In the genomic region with DNA sequence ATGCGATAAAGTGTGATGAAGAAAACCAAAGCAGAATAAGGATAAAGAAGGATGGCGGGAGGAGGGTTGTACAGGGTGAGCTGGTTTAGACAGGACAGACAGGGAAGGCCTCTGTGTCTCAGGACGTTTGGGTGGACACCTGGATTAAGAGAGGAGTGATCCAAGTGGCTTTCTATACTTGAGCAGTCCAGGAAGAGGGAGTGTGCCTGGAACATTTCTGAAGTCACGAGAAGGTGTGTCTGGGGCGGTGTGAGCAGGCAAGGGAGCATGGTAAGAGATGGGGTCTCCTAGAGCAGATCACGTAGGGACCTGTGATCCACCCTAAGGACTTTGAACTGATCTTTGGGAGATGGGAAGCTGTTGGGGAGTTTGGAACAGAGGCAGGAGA, we compare ENCODE assay signal across 17 cellular contexts. TPM values are rescaled to one million over a fixed set of nuclear protein-coding genes. Genes with fewer than 3 reads are reported as not detected.
DNase-seq lines count a peak whose midpoint lies in the region; ATAC-seq and TF ChIP-seq lines count a peak whose summit lies in the region.
"Had no signal": no experiment of that assay in that cellular context is flagged by ENCODE, and none has a peak within 500 bp of the region (broad histone marks: within the 10 kb centered on the region; RNA-seq: fewer than 3 reads in every experiment).

No MANE protein-coding gene starts in this region.

- in situ Hi-C loops in transverse colon (cut with MboI; ENCODE audit: low pct_ligation_motif_present in 1 of 4, low pct_unique_long_range_greater_than_20kb in 1 of 4, low sequenced_read_pairs in 3 of 4) = no loop called here

- CTCF ChIA-PET in RWPE1 (lab: Yijun Ruan, JAX) = no interaction called here

- H3K9me3 ChIP-seq in mucosa of descending colon = no peaks in the 10 kb centered on the region
- no peaks in the 10 kb centered on the region for H3K9me3 ChIP-seq in transverse colon

- peaks cover 10% of the 10 kb centered on the region for H3K4me1 ChIP-seq in mucosa of descending colon (ENCODE audit: low read depth)
- H3K4me1 ChIP-seq in transverse colon = peaks cover 0 to 7% (median 2%) of the 10 kb centered on the region in 4 donors

- POLR2A ChIA-PET in RWPE1 (lab: Yijun Ruan, JAX; ENCODE audit: low non-redundant PET) = no interaction called here

- H3K4me3 ChIP-seq in mucosa of descending colon (no peak overlapping the region), transverse colon (no peak overlapping the region)
- H3K4me3 ChIP-seq: BLaER1 treated with 17β-estradiol and CSF1 and Interleukin-3, amounts not matched to agents 10 nM and 100 nM; GM23338; K562 had no signal

- TF ChIP-seq EP300 in transverse colon (IDR thresholded peaks at IDR 0.05; ENCODE audit: low read depth) = no peak

- 58 to 74% methylated on average over 3 to 6 of the region's 6 CpGs for WGBS in transverse colon (ENCODE audit: low coverage in 1 of 2), 2 donors

- H3K36me3 ChIP-seq in mucosa of descending colon (ENCODE audit: low read depth) (no peaks in the 10 kb centered on the region), transverse colon (no peaks in the 10 kb centered on the region)
- H3K36me3 ChIP-seq: BLaER1 treated with 17β-estradiol and CSF1 and Interleukin-3, amounts not matched to agents 10 nM and 100 nM had no signal

- DNase-seq in NCI-H69 (lab: John Stamatoyannopoulos, UW) (peak; percentile 37), mucosa of descending colon (peak in 1 of 3 donors; percentile 40), transverse colon (peak; percentile 53), RWPE1 (ENCODE audit: low spot score) (no peak), LoVo (ENCODE audit: low spot score) (no peak)
- DNase-seq: CD8-positive, alpha-beta T cell; DMS 273 treated with DMSO at 0.1 percent for 48 hours; DMS53; HCEC 1CT; IMR-90 had no signal

- intact Hi-C loops in mucosa of descending colon (cut with DNase I, micrococcal nuclease) = loop anchor here in 1 of 2 donors (10.0 kb wide), 1 partner anchor 52 kb away; no protein-coding TSS in a partner anchor
- intact Hi-C loops in transverse colon (cut with DNase I; ENCODE audit: low total_unique reads) = no loop called here

- H3K27ac ChIP-seq in transverse colon = peak overlapping the region in 3 of 4 donors; percentile 38 to 57 (median 43)
- no peak overlapping the region for H3K27ac ChIP-seq in RWPE1
- H3K27ac ChIP-seq: BLaER1 treated with 17β-estradiol and CSF1 and Interleukin-3, amounts not matched to agents 10 nM and 100 nM; HL-60 had no signal

- TF ChIP-seq POLR2A in transverse colon (IDR thresholded peaks at IDR 0.05) = peak; percentile 31

- peak; percentile 84 for ATAC-seq in esophagus mucosa
- ATAC-seq in mucosa of descending colon = peak; percentile 93
- ATAC-seq in GM18520 (IDR thresholded peaks at IDR 0.05; ENCODE audit: unreplicated experiment) = no peak
- ATAC-seq in HG03342 (IDR thresholded peaks at IDR 0.05; ENCODE audit: unreplicated experiment) = no peak
- ATAC-seq: CD8-positive, alpha-beta T cell; GM23338; K562 had no signal

- no peak for TF ChIP-seq CTCF in mucosa of descending colon (IDR thresholded peaks at IDR 0.05)
- TF ChIP-seq CTCF in transverse colon (IDR thresholded peaks at IDR 0.05) = no peak
- TF ChIP-seq CTCF in RWPE1 (conservative IDR thresholded peaks at IDR 0.05; ENCODE audit: low read depth) = no peak

- no peaks in the 10 kb centered on the region for H3K27me3 ChIP-seq in transverse colon
- H3K27me3 ChIP-seq: BLaER1 treated with 17β-estradiol and CSF1 and Interleukin-3, amounts not matched to agents 10 nM and 100 nM had no signal

RNA-seq across cellular contexts. Expression of a gene that starts 15.4 kb away (rescaled TPM):
- total RNA-seq in esophagus mucosa = 139 TPM
- 100 to 1,000 TPM; 190 to 210 (median 204) TPM for total RNA-seq in mucosa of descending colon
- total RNA-seq in transverse colon = 100 to 1,000 TPM in 3 of 4 donors, 10 to 100 TPM in 1; 87.2 to 152 (median 131) TPM

Comparison
In these comparisons a context has a peak if more than half of its experiments do, and no peak if none do; other contexts are left out.
1. DNase-seq: peak in NCI-H69 (single experiment) and transverse colon (single experiment); none in RWPE1 (single experiment) and LoVo (single experiment).
2. ATAC-seq: peak in esophagus mucosa (single experiment) and mucosa of descending colon (single experiment); none in GM18520 (single experiment) and HG03342 (single experiment).